In genomic region chr1:187264995-187265602, GRCh38 we compare ENCODE assay signal across 1 cellular context.
TF ChIP-seq lines count a peak whose summit lies in the region.

No MANE protein-coding gene starts in this region.

TF ChIP-seq in HCT116, 20 proteins besides CTCF, POLR2A, EP300 and RAD21 (continued from another document):
- TF ChIP-seq ZBTB33 (IDR thresholded peaks at IDR 0.05; ENCODE audit: extremely low read depth, insufficient replicate concordance, low read length) (no peak), FOSL1 (IDR thresholded peaks at IDR 0.05; ENCODE audit: low read depth) (no peak), YY1 (IDR thresholded peaks at IDR 0.05; ENCODE audit: extremely low read depth, insufficient replicate concordance, low read depth, low read length) (no peak), ELF1 (IDR thresholded peaks at IDR 0.05; ENCODE audit: borderline replicate concordance, low read depth) (no peak), MAX (IDR thresholded peaks at IDR 0.05) (no peak), JUND (IDR thresholded peaks at IDR 0.05) (no peak), EZH2 (IDR thresholded peaks at IDR 0.05) (no peak), EZH2phosphoT487 (IDR thresholded peaks at IDR 0.05; ENCODE audit: borderline replicate concordance) (no peak), ZFX (IDR thresholded peaks at IDR 0.05) (no peak), CEBPB (IDR thresholded peaks at IDR 0.05; ENCODE audit: low read depth) (no peak), ZNF274 (IDR thresholded peaks at IDR 0.05; ENCODE audit: low read depth, low read length) (no peak), EGR1 (IDR thresholded peaks at IDR 0.05; ENCODE audit: low read depth) (no peak), TCF7L2 (IDR thresholded peaks at IDR 0.05; ENCODE audit: borderline replicate concordance, extremely low read depth, insufficient read depth, insufficient read length) (no peak), CBX3 (IDR thresholded peaks at IDR 0.05; ENCODE audit: low read depth) (no peak)
